Comparison of ENCODE assay signal across 1 cellular context in genomic region chr1:165697491-165697880, GRCh38.
TF ChIP-seq lines count a peak whose summit lies in the region.

No MANE protein-coding gene starts in this region.

TF ChIP-seq in SK-N-SH, 30 proteins besides CTCF, POLR2A, EP300 and RAD21 (continued from another document):
- TF ChIP-seq ZBTB33 (IDR thresholded peaks at IDR 0.05; ENCODE audit: borderline replicate concordance, low read depth): no peak
